Comparison of ENCODE assay signal across 10 cellular contexts in genomic region chr10:97549587-97550322, GRCh38. TPM values are rescaled to one million over a fixed set of nuclear protein-coding genes. Genes with fewer than 3 reads are reported as not detected.
DNase-seq lines count a peak whose midpoint lies in the region; ATAC-seq and FAIRE-seq lines count a peak whose summit lies in the region.
"Had no signal": no experiment of that assay in that cellular context is flagged by ENCODE, and none has a peak within 500 bp of the region (broad histone marks: within the 10 kb centered on the region; RNA-seq: fewer than 3 reads in every experiment).

No MANE protein-coding gene starts in this region.

- DNase-seq in Ammon's horn (ENCODE audit: low spot score) (peak; percentile 84), RPMI7951 (ENCODE audit: low read depth) (peak; percentile 17), globus pallidus (ENCODE audit: low spot score) (peak; percentile 92), occipital lobe (lab: John Stamatoyannopoulos, UW) (peak; percentile 24), small intestine (no peak), NCI-H345 treated with DMSO at 0.1 percent for 48 hours (lab: John Stamatoyannopoulos, UW; ENCODE audit: unreplicated experiment) (no peak)
- no peak for DNase-seq in activated T-cell treated with anti-CD3 and anti-CD28 coated beads, Interleukin-2, amount 50 U/mL, for 48 hours
- DNase-seq: activated CD8-positive, alpha-beta memory T cell treated with anti-CD3 and anti-CD28 coated beads, Interleukin-2, amount 50 U/mL, for 48 hours; AML-193 had no signal

- no peaks in the 10 kb centered on the region for H3K9me3 ChIP-seq in small intestine (ENCODE audit: control insufficient read depth, low read depth)

- H3K4me3 ChIP-seq in small intestine (ENCODE audit: low read depth in 1 of 2, low read length in 2 of 2): no peak overlapping the region

- no peak overlapping the region for H3K27ac ChIP-seq in small intestine (ENCODE audit: low read depth in 1 of 2, low read length in 1 of 2)

- no peaks in the 10 kb centered on the region for H3K27me3 ChIP-seq in small intestine (ENCODE audit: control insufficient read depth in 2 of 2, insufficient read depth in 2 of 2, low read length in 2 of 2)

- H3K36me3 ChIP-seq in small intestine (ENCODE audit: control insufficient read depth in 2 of 2, insufficient read depth in 2 of 2, low read length in 2 of 2): no peaks in the 10 kb centered on the region

- ATAC-seq in GM21723 (IDR thresholded peaks at IDR 0.05; ENCODE audit: unreplicated experiment): no peak

- no peaks in the 10 kb centered on the region for H3K4me1 ChIP-seq in small intestine (ENCODE audit: control insufficient read depth in 2 of 2, insufficient read depth in 1 of 2, low read depth in 1 of 2, low read length in 1 of 2)

- no peak for FAIRE-seq in small intestine (lab: Jason Lieb, UNC)

- 68 to 70% (median 69%) methylated on average over 13 of the region's 13 CpGs for WGBS in small intestine, 3 donors

RNA-seq across cellular contexts. Expression of gene ANKRD2, which starts 22.8 kb away (rescaled TPM):
- total RNA-seq in RPMI7951 (2014; rRNA removed; shearing (Covaris generic)): not detected in 2 replicates
- total RNA-seq in occipital lobe: not detected
- polyA plus RNA-seq in small intestine: 1 to 10 TPM in 2 of 3 donors, under 1 TPM in 1; 0.04 to 8.6 (median 3.8) TPM

RNA-seq across cellular contexts. Expression of gene HOGA1, which starts 34.4 kb away (rescaled TPM):
- total RNA-seq in RPMI7951 (2014; rRNA removed; shearing (Covaris generic)): 0.24 and 0.78 TPM in 2 replicates
- total RNA-seq in occipital lobe: 0.62 TPM
- under 1 TPM; 0.45 to 0.81 (median 0.51) TPM for polyA plus RNA-seq in small intestine

RNA-seq across cellular contexts. Expression of gene C10orf62, which starts 39.8 kb away (rescaled TPM):
- total RNA-seq in RPMI7951 (2014; rRNA removed; shearing (Covaris generic)): 0.10 TPM in 1 of 2 replicates, not detected in the other
- total RNA-seq in occipital lobe: not detected
- polyA plus RNA-seq in small intestine: not detected

RNA-seq across cellular contexts. Expression of gene UBTD1, which starts 51.0 kb away (rescaled TPM):
- total RNA-seq in RPMI7951 (2014; rRNA removed; shearing (Covaris generic)): 16.8 and 18.5 TPM in 2 replicates
- total RNA-seq in occipital lobe: 1.1 TPM
- 1 to 10 TPM; 1.1 to 7.6 (median 7.0) TPM for polyA plus RNA-seq in small intestine

RNA-seq across cellular contexts. Expression of gene MMS19, which starts 51.5 kb away (rescaled TPM):
- 73.9 and 87.0 TPM in 2 replicates for total RNA-seq in RPMI7951 (2014; rRNA removed; shearing (Covaris generic))
- 55.4 TPM for total RNA-seq in occipital lobe
- polyA plus RNA-seq in small intestine: 10 to 100 TPM; 44.7 to 51.9 (median 49.2) TPM

Comparison
In these comparisons a context has a peak if more than half of its experiments do, and no peak if none do; other contexts are left out.
1. DNase-seq: peak in Ammon's horn (single experiment), RPMI7951 (single experiment), globus pallidus (single experiment) and occipital lobe (single experiment); none in activated T-cell treated with anti-CD3 and anti-CD28 coated beads, Interleukin-2, amount 50 U/mL, for 48 hours (0 of 2), small intestine (single experiment) and NCI-H345 treated with DMSO at 0.1 percent for 48 hours (single experiment).